Comparison of ENCODE assay signal across 19 cellular contexts in the genomic region with DNA sequence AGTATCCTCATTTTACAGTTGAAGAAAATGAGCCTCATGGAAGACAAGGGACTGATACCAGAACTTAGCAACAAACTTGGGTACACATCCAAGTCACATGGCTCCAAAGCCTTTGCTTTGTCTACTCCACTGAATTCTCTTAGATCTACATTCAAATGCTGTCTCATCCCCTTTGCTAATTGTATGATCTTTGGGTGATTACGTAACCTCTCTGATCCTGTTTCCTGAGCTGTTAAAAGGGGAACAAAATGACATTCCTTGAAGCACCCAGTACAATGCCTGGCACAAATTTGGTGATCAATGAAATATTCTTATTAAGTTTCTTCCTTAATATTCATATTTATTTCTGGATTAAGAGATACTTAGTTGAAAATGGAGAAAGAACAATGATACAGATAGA. TPM values are rescaled to one million over a fixed set of nuclear protein-coding genes. Genes with fewer than 3 reads are reported as not detected.
"Had no signal": no experiment of that assay in that cellular context is flagged by ENCODE, and none has a peak within 500 bp of the region (broad histone marks: within the 10 kb centered on the region; RNA-seq: fewer than 3 reads in every experiment).

No MANE protein-coding gene starts in this region.

- H2AFZ ChIP-seq: parathyroid adenoma had no signal

- ATAC-seq: activated CD4-positive, alpha-beta T cell treated with anti-CD3 and anti-CD28 coated beads for 36 hours; foreskin keratinocyte; left lung; natural killer cell treated with Interleukin-12 subunit alpha and Interleukin-12 subunit beta and Interleukin-15 and Interleukin-18, amount 100 ng/mL, for 72 hours; stimulated activated naive B cell treated with anti-CD40 and anti-IgM and Interleukin-4, amounts not matched to agents 10 μg/mL and 1 μg/mL and 100 μg/mL, for 72 hours; WTC11 had no signal

- H3K4me3 ChIP-seq: cardiac muscle cell, left lung, thoracic aorta had no signal

- H3K36me3 Mint-ChIP-seq: activated naive CD8-positive, alpha-beta T cell treated with anti-CD3 and anti-CD28 coated beads for 36 hours; mesothelial cell of epicardium; natural killer cell treated with Interleukin-12 subunit alpha and Interleukin-12 subunit beta and Interleukin-15 and Interleukin-18, amount 100 ng/mL, for 72 hours; stimulated activated naive B cell treated with anti-CD40 and anti-IgM and Interleukin-4, amounts not matched to agents 10 μg/mL and 1 μg/mL and 100 μg/mL, for 72 hours; WTC11 had no signal

- H3K27me3 ChIP-seq: foreskin keratinocyte had no signal

- H3K9me3 Mint-ChIP-seq: activated naive CD8-positive, alpha-beta T cell treated with anti-CD3 and anti-CD28 coated beads for 36 hours; mesothelial cell of epicardium; natural killer cell treated with Interleukin-12 subunit alpha and Interleukin-12 subunit beta and Interleukin-15 and Interleukin-18, amount 100 ng/mL, for 72 hours had no signal

- H3K4me1 ChIP-seq: foreskin keratinocyte, parathyroid adenoma had no signal

- H3K36me3 ChIP-seq: cardiac muscle cell, left lung, thoracic aorta had no signal

- H3K27ac ChIP-seq: cardiac muscle cell, foreskin keratinocyte, left lung, parathyroid adenoma, thoracic aorta had no signal

- H3K79me2 ChIP-seq: parathyroid adenoma had no signal

- H3K9me3 ChIP-seq: left lung, thoracic aorta had no signal

- H3K4me3 Mint-ChIP-seq: activated CD4-positive, alpha-beta T cell treated with anti-CD3 and anti-CD28 coated beads for 36 hours; activated naive CD8-positive, alpha-beta T cell treated with anti-CD3 and anti-CD28 coated beads for 36 hours; mesothelial cell of epicardium; natural killer cell treated with Interleukin-12 subunit alpha and Interleukin-12 subunit beta and Interleukin-15 and Interleukin-18, amount 100 ng/mL, for 72 hours; stimulated activated naive B cell treated with anti-CD40 and anti-IgM and Interleukin-4, amounts not matched to agents 10 μg/mL and 1 μg/mL and 100 μg/mL, for 72 hours; WTC11 had no signal

- DNase-seq: activated CD4-positive, alpha-beta T cell treated with anti-CD3 and anti-CD28 coated beads for 36 hours; activated CD4-positive, alpha-beta T cell treated with anti-CD3 and anti-CD28 coated beads, Interleukin-2, amount 50 U/mL, for 48 hours; activated naive CD4-positive, alpha-beta T cell; activated naive CD8-positive, alpha-beta T cell treated with anti-CD3 and anti-CD28 coated beads for 36 hours; amniotic stem cell; dermis blood vessel endothelial cell; effector memory CD4-positive, alpha-beta T cell; foreskin keratinocyte; hippocampal formation; left lung; retina; stimulated activated naive B cell treated with anti-CD40 and anti-IgM and Interleukin-4, amounts not matched to agents 10 μg/mL and 1 μg/mL and 100 μg/mL, for 72 hours had no signal

- H3K27ac Mint-ChIP-seq: activated CD4-positive, alpha-beta T cell treated with anti-CD3 and anti-CD28 coated beads for 36 hours; activated naive CD8-positive, alpha-beta T cell treated with anti-CD3 and anti-CD28 coated beads for 36 hours; mesothelial cell of epicardium; natural killer cell treated with Interleukin-12 subunit alpha and Interleukin-12 subunit beta and Interleukin-15 and Interleukin-18, amount 100 ng/mL, for 72 hours; stimulated activated naive B cell treated with anti-CD40 and anti-IgM and Interleukin-4, amounts not matched to agents 10 μg/mL and 1 μg/mL and 100 μg/mL, for 72 hours; WTC11 had no signal

RNA-seq across cellular contexts. Expression of gene HPGD, which starts 5.9 kb away (rescaled TPM):
- total RNA-seq: lung microvascular endothelial cell had no signal
